17 cellular contexts compared by ENCODE assay signal in the genomic region with DNA sequence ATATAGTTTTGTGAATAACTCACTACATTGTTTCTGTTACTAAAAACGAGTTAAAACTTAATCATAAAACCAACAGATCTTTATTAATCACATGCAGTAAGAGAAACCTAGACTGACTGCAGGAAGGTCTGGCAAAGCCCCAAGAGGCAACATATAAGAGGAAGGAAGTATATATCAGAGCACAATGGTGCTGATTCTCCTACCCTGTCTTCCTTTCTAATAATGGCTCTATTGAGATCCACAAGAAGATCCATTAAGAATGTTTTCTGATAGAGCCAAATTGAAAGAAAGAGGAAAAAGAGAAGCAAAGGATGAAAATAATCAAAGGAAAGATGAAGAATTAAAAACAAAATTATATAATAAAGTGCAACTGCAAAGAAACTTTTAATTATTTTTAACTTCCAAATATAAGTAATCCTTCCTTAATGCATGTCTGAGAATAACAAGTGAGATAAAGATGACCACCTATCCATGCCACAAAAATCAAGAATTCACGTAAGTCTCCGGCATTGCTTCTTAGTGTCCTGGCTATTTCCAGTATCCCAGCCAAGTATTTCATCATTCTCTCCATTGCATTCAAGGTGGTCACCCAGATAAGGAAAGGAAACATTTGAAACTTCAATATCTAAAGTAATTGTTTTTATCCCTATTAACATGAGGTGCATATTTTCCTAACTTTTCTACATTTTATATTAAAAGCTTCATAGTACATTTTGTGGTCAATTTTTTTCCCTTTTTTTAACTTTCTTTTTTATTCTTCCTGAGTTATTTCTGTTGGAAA.
DNase-seq lines count a peak whose midpoint lies in the region; ATAC-seq and TF ChIP-seq lines count a peak whose summit lies in the region.
"Had no signal": no experiment of that assay in that cellular context is flagged by ENCODE, and none has a peak within 500 bp of the region (broad histone marks: within the 10 kb centered on the region; RNA-seq: fewer than 3 reads in every experiment).

No MANE protein-coding gene starts in this region.

- H2BK20ac ChIP-seq in IMR-90 (ENCODE audit: low read depth, low read length) = no peak overlapping the region

- no peaks in the 10 kb centered on the region for H4K20me1 ChIP-seq in IMR-90 (ENCODE audit: insufficient read depth, low read length)

- TF ChIP-seq POLR2A in IMR-90 (IDR thresholded peaks at IDR 0.05; ENCODE audit: low read depth, low read length) = no peak

- ATAC-seq in IMR-90 (ENCODE audit: low read depth) = no peak
- ATAC-seq in GM18868 (IDR thresholded peaks at IDR 0.05; ENCODE audit: unreplicated experiment) = no peak
- no peak for ATAC-seq in left ventricle myocardium superior
- ATAC-seq: gastroesophageal sphincter; natural killer cell treated with Interleukin-12 subunit alpha and Interleukin-12 subunit beta and Interleukin-15 and Interleukin-18, amount 100 ng/mL, for 72 hours had no signal

- WGBS in IMR-90 (ENCODE audit: extremely low coverage in 2 of 2, insufficient read length in 1 of 2), 2 experiments = no CpG with 5 or more reads among the region's 3 CpGs

- no peak overlapping the region for H2AK5ac ChIP-seq in IMR-90 (ENCODE audit: low read depth, low read length)

- no peak overlapping the region for H3K14ac ChIP-seq in IMR-90 (replicated peaks; ENCODE audit: low read depth, low read length)

- H2AFZ ChIP-seq in IMR-90 (replicated peaks; ENCODE audit: low read length, poor library complexity) = no peak overlapping the region

- no peaks in the 10 kb centered on the region for H3K36me3 ChIP-seq in IMR-90 (ENCODE audit: control insufficient read depth, insufficient read depth, low read length)
- H3K36me3 ChIP-seq: gastroesophageal sphincter, stomach had no signal

- H2BK5ac ChIP-seq in IMR-90 (ENCODE audit: low read depth, low read length, poor library complexity, severe bottlenecking) = no peak overlapping the region

- TF ChIP-seq CTCF in IMR-90 (conservative IDR thresholded peaks at IDR 0.05; ENCODE audit: low read depth, low read length) (no peak), choroid plexus epithelial cell (conservative IDR thresholded peaks at IDR 0.05; ENCODE audit: low read depth, low read length) (no peak)

- no peaks in the 10 kb centered on the region for H3K9me3 ChIP-seq in IMR-90 (ENCODE audit: control insufficient read depth, insufficient read depth, low read length)
- H3K9me3 ChIP-seq: gastroesophageal sphincter, stomach had no signal

- no peak overlapping the region for H4K91ac ChIP-seq in IMR-90 (ENCODE audit: insufficient read depth, low read depth, low read length)

- no peak overlapping the region for H4K8ac ChIP-seq in IMR-90 (ENCODE audit: low read depth in 2 of 2, low read length in 2 of 2)

- no peaks in the 10 kb centered on the region for H3K9me1 ChIP-seq in IMR-90 (ENCODE audit: insufficient read depth, low read length)

- DNase-seq in IMR-90 (no peak), NOMO-1 treated with dmso at 0.1 percent for 144 hours (lab: John Stamatoyannopoulos, UW; ENCODE audit: unreplicated experiment) (peak; percentile 10), choroid plexus epithelial cell (ENCODE audit: low read depth) (peak; percentile 30), medulla oblongata (ENCODE audit: extremely low spot score) (peak; percentile 4), SW 1271 (lab: John Stamatoyannopoulos, UW) (no peak), left ventricle myocardium superior (no peak)
- DNase-seq: activated CD4-positive, alpha-beta T cell treated with anti-CD3 and anti-CD28 coated beads, Interleukin-2, amount 50 U/mL, for 1 hour; anterior cingulate cortex; COR-L47; NCI-H1694; SHP77; stomach had no signal

- no peak overlapping the region for H3K9ac ChIP-seq in IMR-90 (ENCODE audit: low read depth, low read length)

- no peak overlapping the region for H4K5ac ChIP-seq in IMR-90 (ENCODE audit: low read depth, low read length)

- H3K23ac ChIP-seq in IMR-90 (ENCODE audit: low read depth, low read length) = no peak overlapping the region

- no peak overlapping the region for H3K18ac ChIP-seq in IMR-90 (ENCODE audit: low read depth, low read length)

- H3K4me1 ChIP-seq in IMR-90 (ENCODE audit: control insufficient read depth, insufficient read depth, low read length) = no peaks in the 10 kb centered on the region
- H3K4me1 ChIP-seq: gastroesophageal sphincter had no signal

- in situ Hi-C loops in IMR-90 (cut with MboI; ENCODE audit: low sequenced_read_pairs) = no loop called here

- H3K56ac ChIP-seq in IMR-90 (ENCODE audit: extremely low read depth, insufficient read depth, low read length) = no peak overlapping the region

- no TSS peak for BruUV-seq in IMR-90 (replicated peaks; lab: Mats Ljungman, UMichigan)

- intact Hi-C loops in IMR-90 (cut with micrococcal nuclease) (no loop called here), left ventricle myocardium superior (cut with micrococcal nuclease) (no loop called here)

- H2BK120ac ChIP-seq in IMR-90 (ENCODE audit: low read depth, low read length) = no peak overlapping the region

- no peak overlapping the region for H2BK15ac ChIP-seq in IMR-90 (ENCODE audit: low read depth, low read length)

- POLR2A ChIA-PET in IMR-90 (lab: Charles Lee; ENCODE audit: unreplicated experiment) = no interaction called here

- CTCF ChIA-PET in IMR-90 (lab: Yijun Ruan, JAX) = interaction anchor here (0.6 kb wide), 1 partner anchor 844 kb away, joined by 3 read pairs; no protein-coding TSS in a partner anchor

- no peak overlapping the region for H2AK9ac ChIP-seq in IMR-90 (replicated peaks; ENCODE audit: low read depth, low read length, poor library complexity)

- no peaks in the 10 kb centered on the region for H3K27me3 ChIP-seq in IMR-90 (ENCODE audit: control insufficient read depth, insufficient read depth, low read length)
- H3K27me3 ChIP-seq: gastroesophageal sphincter, stomach had no signal

- H3K4me2 ChIP-seq in IMR-90 (ENCODE audit: low read depth, low read length) = no peak overlapping the region

- no peak overlapping the region for H3K27ac ChIP-seq in IMR-90 (ENCODE audit: insufficient read depth, low read length)
- H3K27ac ChIP-seq: coronary artery, gastroesophageal sphincter, stomach, VCaP had no signal

- H3K4ac ChIP-seq in IMR-90 (ENCODE audit: low read depth, low read length) = no peak overlapping the region

- no peak overlapping the region for H3K4me3 ChIP-seq in IMR-90 (ENCODE audit: insufficient read depth, low read depth, low read length)
- H3K4me3 ChIP-seq in choroid plexus epithelial cell (ENCODE audit: low read depth, low read length) = no peak overlapping the region
- H3K4me3 ChIP-seq: coronary artery, gastroesophageal sphincter, stomach had no signal

- no peak for TF ChIP-seq RAD21 in IMR-90 (IDR thresholded peaks at IDR 0.05; ENCODE audit: low read length)

- dilution Hi-C loops in IMR-90 (cut with HindIII; ENCODE audit: low sequenced_read_pairs, unreplicated experiment) = no loop called here

- no peaks in the 10 kb centered on the region for H3K79me1 ChIP-seq in IMR-90 (ENCODE audit: low read depth in 1 of 2, low read length in 2 of 2)

TF ChIP-seq in IMR-90, 13 proteins besides CTCF, POLR2A, EP300 and RAD21:
- TF ChIP-seq RCOR1 (IDR thresholded peaks at IDR 0.05; ENCODE audit: insufficient replicate concordance, low read length) (no peak), CEBPB (IDR thresholded peaks at IDR 0.05; ENCODE audit: low read depth, low read length) (peak; percentile 36; the same call in 1 of the 2 replicates), MAFK (IDR thresholded peaks at IDR 0.05; ENCODE audit: low read depth, low read length) (no peak), NFE2L2 (IDR thresholded peaks at IDR 0.05; ENCODE audit: low read depth, low read length) (no peak), RFX5 (IDR thresholded peaks at IDR 0.05; ENCODE audit: low read depth, low read length) (no peak), BHLHE40 (IDR thresholded peaks at IDR 0.05; ENCODE audit: low read depth, low read length) (no peak), SMC3 (IDR thresholded peaks at IDR 0.05; ENCODE audit: low read depth, low read length) (no peak), MAZ (IDR thresholded peaks at IDR 0.05; ENCODE audit: borderline replicate concordance, low read depth, low read length) (no peak)
- TF ChIP-seq, protein P1, sequence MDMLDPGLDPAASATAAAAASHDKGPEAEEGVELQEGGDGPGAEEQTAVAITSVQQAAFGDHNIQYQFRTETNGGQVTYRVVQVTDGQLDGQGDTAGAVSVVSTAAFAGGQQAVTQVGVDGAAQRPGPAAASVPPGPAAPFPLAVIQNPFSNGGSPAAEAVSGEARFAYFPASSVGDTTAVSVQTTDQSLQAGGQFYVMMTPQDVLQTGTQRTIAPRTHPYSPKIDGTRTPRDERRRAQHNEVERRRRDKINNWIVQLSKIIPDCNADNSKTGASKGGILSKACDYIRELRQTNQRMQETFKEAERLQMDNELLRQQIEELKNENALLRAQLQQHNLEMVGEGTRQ (IDR thresholded peaks at IDR 0.05; ENCODE audit: low read depth, low read length) = no peak

Comparison
In these comparisons a context has a peak if more than half of its experiments do, and no peak if none do; other contexts are left out.
1. DNase-seq: peak in NOMO-1 treated with dmso at 0.1 percent for 144 hours (single experiment), choroid plexus epithelial cell (single experiment) and medulla oblongata (single experiment); none in IMR-90 (single experiment), SW 1271 (0 of 2) and left ventricle myocardium superior (single experiment).